ENCODE assay signal across 26 cellular contexts in the genomic region with DNA sequence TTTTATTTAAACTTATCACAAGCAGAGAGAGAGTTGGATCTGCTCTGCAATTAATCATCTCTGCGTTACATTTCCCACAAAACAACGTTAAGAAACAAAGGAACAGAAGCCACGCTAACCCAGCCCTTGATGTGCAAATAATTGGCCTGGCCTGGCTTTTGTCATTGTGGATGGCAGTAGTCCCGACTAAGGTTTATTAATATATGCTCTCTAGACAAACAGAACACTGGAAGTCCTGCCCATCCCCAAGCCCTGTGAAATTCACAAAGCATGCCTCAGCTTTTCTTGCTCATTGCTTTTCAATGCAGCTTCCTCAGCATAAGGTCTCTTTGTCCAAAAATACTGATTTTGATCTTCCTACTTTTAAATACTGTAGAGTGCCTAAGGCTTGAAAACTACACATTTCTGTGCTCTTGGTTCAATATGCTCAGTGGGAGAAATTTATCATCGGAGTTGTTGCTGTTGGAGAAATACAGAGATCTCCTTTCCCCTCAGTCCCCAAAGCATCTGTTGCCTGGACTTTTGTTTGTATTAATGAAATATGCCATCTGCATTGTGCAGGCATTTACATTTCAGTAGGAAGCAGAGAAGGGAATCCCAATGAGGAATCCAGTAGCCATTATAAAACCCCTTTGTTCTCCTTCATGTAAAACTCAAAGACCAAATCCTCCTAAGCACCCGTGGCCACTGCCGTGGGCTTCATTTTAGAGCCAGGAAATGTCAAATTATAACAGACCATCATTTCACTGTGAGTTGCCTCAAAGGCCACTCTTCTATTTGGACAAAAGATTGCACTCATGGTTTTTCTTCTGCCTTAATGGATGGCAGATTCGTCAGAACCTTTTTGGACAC.
DNase-seq lines count a peak whose midpoint lies in the region; ATAC-seq and TF ChIP-seq lines count a peak whose summit lies in the region.
"Had no signal": no experiment of that assay in that cellular context is flagged by ENCODE, and none has a peak within 500 bp of the region (broad histone marks: within the 10 kb centered on the region; RNA-seq: fewer than 3 reads in every experiment).

No MANE protein-coding gene starts in this region.

- TF ChIP-seq POLR2A in sigmoid colon (IDR thresholded peaks at IDR 0.05): no peak

- DNase-seq in NCI-H748 (lab: John Stamatoyannopoulos, UW; ENCODE audit: unreplicated experiment) (peak; percentile 1), NCI-H748 treated with DMSO at 0.1 percent for 48 hours (lab: John Stamatoyannopoulos, UW) (no peak), sigmoid colon (peak; percentile 73), DMS 273 (lab: John Stamatoyannopoulos, UW; ENCODE audit: unreplicated experiment) (no peak)
- DNase-seq: activated CD4-positive, alpha-beta T cell treated with anti-CD3 and anti-CD28 coated beads for 4 hours; activated CD8-positive, alpha-beta memory T cell treated with anti-CD3 and anti-CD28 coated beads for 24 hours; activated effector memory CD4-positive, alpha-beta T cell treated with anti-CD3 and anti-CD28 coated beads, Interleukin-2, amount 50 U/mL, for 16 hours; activated naive CD8-positive, alpha-beta T cell treated with anti-CD3 and anti-CD28 coated beads for 36 hours; CD4-positive, CD25-positive, alpha-beta regulatory T cell; central memory CD4-positive, alpha-beta T cell; DMS 273 treated with DMSO at 0.1 percent for 48 hours; EL; gastrocnemius medialis; kidney; NCI-H1105; NCI-H187 treated with DMSO at 0.1 percent for 48 hours; NCI-H524 treated with DMSO at 0.1 percent for 48 hours; stimulated activated naive CD4-positive, alpha-beta T cell had no signal

- H3K4me1 ChIP-seq in iPS-18a (ENCODE audit: control insufficient read depth, low read depth, low read length): peaks cover 13% of the 10 kb centered on the region
- H3K4me1 ChIP-seq in sigmoid colon: peaks cover 0 to 27% (median 25%) of the 10 kb centered on the region in 4 donors
- H3K4me1 ChIP-seq: ascending aorta, gastrocnemius medialis had no signal

- no peak overlapping the region for H3K27ac ChIP-seq in iPS-18a (ENCODE audit: low read length)
- H3K27ac ChIP-seq in sigmoid colon: peak overlapping the region in 1 of 4 donors; percentile 25
- H3K27ac ChIP-seq: 22Rv1, ascending aorta, gastrocnemius medialis, neutrophil, SK-N-MC had no signal

- no peak overlapping the region for H3K9ac ChIP-seq in iPS-18a (ENCODE audit: low read length)

- H3K27me3 ChIP-seq in iPS-18a (ENCODE audit: control insufficient read depth, insufficient read depth, low read length): no peaks in the 10 kb centered on the region
- no peaks in the 10 kb centered on the region for H3K27me3 ChIP-seq in sigmoid colon
- H3K27me3 ChIP-seq: ascending aorta, gastrocnemius medialis, neutrophil had no signal

- ATAC-seq in SK-N-SH treated with all-trans-retinoic acid at 6 μM for 48 hours (peak; percentile 36; the same call in 1 of the 3 replicates), HG03571 (IDR thresholded peaks at IDR 0.05; ENCODE audit: unreplicated experiment) (no peak), HG03039 (IDR thresholded peaks at IDR 0.05; ENCODE audit: unreplicated experiment) (no peak)
- ATAC-seq: gastrocnemius medialis had no signal

- intact Hi-C loops in sigmoid colon (cut with DNase I): no loop called here

- H3K9me3 ChIP-seq in iPS-18a (ENCODE audit: control insufficient read depth, low read depth, low read length) (no peaks in the 10 kb centered on the region), sigmoid colon (no peaks in the 10 kb centered on the region)
- H3K9me3 ChIP-seq: ascending aorta, gastrocnemius medialis, neutrophil had no signal

- no peaks in the 10 kb centered on the region for H3K36me3 ChIP-seq in iPS-18a (ENCODE audit: control insufficient read depth, low read depth, low read length)
- no peaks in the 10 kb centered on the region for H3K36me3 ChIP-seq in sigmoid colon
- H3K36me3 ChIP-seq: ascending aorta, gastrocnemius medialis, neutrophil had no signal

- TF ChIP-seq EP300 in sigmoid colon (IDR thresholded peaks at IDR 0.05): peak in 1 of 4 donors; percentile 43

- 46 to 51% methylated on average over 8 of the region's 8 CpGs for whole genome bisulfite sequencing in sigmoid colon, 2 donors

- no peak for TF ChIP-seq CTCF in sigmoid colon (IDR thresholded peaks at IDR 0.05)

- H3K4me3 ChIP-seq in iPS-18a (ENCODE audit: low read length): peak overlapping the region; percentile 39
- no peak overlapping the region for H3K4me3 ChIP-seq in sigmoid colon
- H3K4me3 ChIP-seq: ascending aorta, gastrocnemius medialis, SK-N-MC had no signal

TF ChIP-seq in SK-N-SH treated with all-trans-retinoic acid at 6 μM for 48 hours, 23 proteins besides CTCF, POLR2A, EP300 and RAD21 (continues in another document):
- TF ChIP-seq, protein P1, sequence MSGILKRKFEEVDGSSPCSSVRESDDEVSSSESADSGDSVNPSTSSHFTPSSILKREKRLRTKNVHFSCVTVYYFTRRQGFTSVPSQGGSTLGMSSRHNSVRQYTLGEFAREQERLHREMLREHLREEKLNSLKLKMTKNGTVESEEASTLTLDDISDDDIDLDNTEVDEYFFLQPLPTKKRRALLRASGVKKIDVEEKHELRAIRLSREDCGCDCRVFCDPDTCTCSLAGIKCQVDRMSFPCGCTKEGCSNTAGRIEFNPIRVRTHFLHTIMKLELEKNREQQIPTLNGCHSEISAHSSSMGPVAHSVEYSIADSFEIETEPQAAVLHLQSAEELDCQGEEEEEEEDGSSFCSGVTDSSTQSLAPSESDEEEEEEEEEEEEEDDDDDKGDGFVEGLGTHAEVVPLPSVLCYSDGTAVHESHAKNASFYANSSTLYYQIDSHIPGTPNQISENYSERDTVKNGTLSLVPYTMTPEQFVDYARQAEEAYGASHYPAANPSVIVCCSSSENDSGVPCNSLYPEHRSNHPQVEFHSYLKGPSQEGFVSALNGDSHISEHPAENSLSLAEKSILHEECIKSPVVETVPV (CRISPR knock-in tag; IDR thresholded peaks at IDR 0.05): no peak
- TF ChIP-seq ZNF70 (CRISPR knock-in tag; IDR thresholded peaks at IDR 0.05) (no peak), GLIS3 (CRISPR knock-in tag; IDR thresholded peaks at IDR 0.05) (peak; percentile 57; the same call in 1 of the 2 replicates), ARNTL (CRISPR knock-in tag; IDR thresholded peaks at IDR 0.05; ENCODE audit: borderline replicate concordance, low read depth) (no peak), PPARA (CRISPR knock-in tag; IDR thresholded peaks at IDR 0.05; ENCODE audit: borderline replicate concordance) (no peak), OSR1 (CRISPR knock-in tag; IDR thresholded peaks at IDR 0.05) (no peak), ZFP30 (CRISPR knock-in tag; IDR thresholded peaks at IDR 0.05) (no peak), ZC3H10 (CRISPR knock-in tag; IDR thresholded peaks at IDR 0.05) (no peak), BACH2 (CRISPR knock-in tag; IDR thresholded peaks at IDR 0.05; ENCODE audit: borderline replicate concordance) (no peak), ESRRG (CRISPR knock-in tag; IDR thresholded peaks at IDR 0.05) (no peak), TCF4 (CRISPR knock-in tag; IDR thresholded peaks at IDR 0.05; ENCODE audit: borderline replicate concordance) (peak; percentile 95), TOX (CRISPR knock-in tag; IDR thresholded peaks at IDR 0.05; ENCODE audit: borderline replicate concordance) (no peak), ZNF8 (CRISPR knock-in tag; IDR thresholded peaks at IDR 0.05) (peak; percentile 60; the same call in 1 of the 2 replicates), ISL1 (CRISPR knock-in tag; IDR thresholded peaks at IDR 0.05) (peak; percentile 87), CSDC2 (CRISPR knock-in tag; IDR thresholded peaks at IDR 0.05) (no peak)
- TF ChIP-seq, protein P2, sequence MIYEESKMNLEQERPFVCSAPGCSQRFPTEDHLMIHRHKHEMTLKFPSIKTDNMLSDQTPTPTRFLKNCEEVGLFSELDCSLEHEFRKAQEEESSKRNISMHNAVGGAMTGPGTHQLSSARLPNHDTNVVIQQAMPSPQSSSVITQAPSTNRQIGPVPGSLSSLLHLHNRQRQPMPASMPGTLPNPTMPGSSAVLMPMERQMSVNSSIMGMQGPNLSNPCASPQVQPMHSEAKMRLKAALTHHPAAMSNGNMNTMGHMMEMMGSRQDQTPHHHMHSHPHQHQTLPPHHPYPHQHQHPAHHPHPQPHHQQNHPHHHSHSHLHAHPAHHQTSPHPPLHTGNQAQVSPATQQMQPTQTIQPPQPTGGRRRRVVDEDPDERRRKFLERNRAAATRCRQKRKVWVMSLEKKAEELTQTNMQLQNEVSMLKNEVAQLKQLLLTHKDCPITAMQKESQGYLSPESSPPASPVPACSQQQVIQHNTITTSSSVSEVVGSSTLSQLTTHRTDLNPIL (CRISPR knock-in tag; IDR thresholded peaks at IDR 0.05; ENCODE audit: low read depth): no peak
- TF ChIP-seq, protein P3, sequence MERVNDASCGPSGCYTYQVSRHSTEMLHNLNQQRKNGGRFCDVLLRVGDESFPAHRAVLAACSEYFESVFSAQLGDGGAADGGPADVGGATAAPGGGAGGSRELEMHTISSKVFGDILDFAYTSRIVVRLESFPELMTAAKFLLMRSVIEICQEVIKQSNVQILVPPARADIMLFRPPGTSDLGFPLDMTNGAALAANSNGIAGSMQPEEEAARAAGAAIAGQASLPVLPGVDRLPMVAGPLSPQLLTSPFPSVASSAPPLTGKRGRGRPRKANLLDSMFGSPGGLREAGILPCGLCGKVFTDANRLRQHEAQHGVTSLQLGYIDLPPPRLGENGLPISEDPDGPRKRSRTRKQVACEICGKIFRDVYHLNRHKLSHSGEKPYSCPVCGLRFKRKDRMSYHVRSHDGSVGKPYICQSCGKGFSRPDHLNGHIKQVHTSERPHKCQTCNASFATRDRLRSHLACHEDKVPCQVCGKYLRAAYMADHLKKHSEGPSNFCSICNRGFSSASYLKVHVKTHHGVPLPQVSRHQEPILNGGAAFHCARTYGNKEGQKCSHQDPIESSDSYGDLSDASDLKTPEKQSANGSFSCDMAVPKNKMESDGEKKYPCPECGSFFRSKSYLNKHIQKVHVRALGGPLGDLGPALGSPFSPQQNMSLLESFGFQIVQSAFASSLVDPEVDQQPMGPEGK (CRISPR knock-in tag; IDR thresholded peaks at IDR 0.05; ENCODE audit: borderline replicate concordance): peak; percentile 39; the same call in 1 of the 2 replicates
- TF ChIP-seq, protein P4, sequence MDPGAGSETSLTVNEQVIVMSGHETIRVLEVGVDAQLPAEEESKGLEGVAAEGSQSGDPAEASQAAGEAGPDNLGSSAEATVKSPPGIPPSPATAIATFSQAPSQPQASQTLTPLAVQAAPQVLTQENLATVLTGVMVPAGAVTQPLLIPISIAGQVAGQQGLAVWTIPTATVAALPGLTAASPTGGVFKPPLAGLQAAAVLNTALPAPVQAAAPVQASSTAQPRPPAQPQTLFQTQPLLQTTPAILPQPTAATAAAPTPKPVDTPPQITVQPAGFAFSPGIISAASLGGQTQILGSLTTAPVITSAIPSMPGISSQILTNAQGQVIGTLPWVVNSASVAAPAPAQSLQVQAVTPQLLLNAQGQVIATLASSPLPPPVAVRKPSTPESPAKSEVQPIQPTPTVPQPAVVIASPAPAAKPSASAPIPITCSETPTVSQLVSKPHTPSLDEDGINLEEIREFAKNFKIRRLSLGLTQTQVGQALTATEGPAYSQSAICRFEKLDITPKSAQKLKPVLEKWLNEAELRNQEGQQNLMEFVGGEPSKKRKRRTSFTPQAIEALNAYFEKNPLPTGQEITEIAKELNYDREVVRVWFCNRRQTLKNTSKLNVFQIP (CRISPR knock-in tag; IDR thresholded peaks at IDR 0.05; ENCODE audit: borderline replicate concordance, low read depth): no peak

Comparison
In these comparisons a context has a peak if more than half of its experiments do, and no peak if none do; other contexts are left out.
1. DNase-seq: peak in NCI-H748 (single experiment) and sigmoid colon (single experiment); none in NCI-H748 treated with DMSO at 0.1 percent for 48 hours (single experiment) and DMS 273 (single experiment).